In genomic region chr20:54284928-54285704, GRCh38 we compare ENCODE assay signal across 13 cellular contexts.
DNase-seq lines count a peak whose midpoint lies in the region; ATAC-seq, FAIRE-seq and TF ChIP-seq lines count a peak whose summit lies in the region.
"Had no signal": no experiment of that assay in that cellular context is flagged by ENCODE, and none has a peak within 500 bp of the region (broad histone marks: within the 10 kb centered on the region; RNA-seq: fewer than 3 reads in every experiment).

No MANE protein-coding gene starts in this region.

- no peak overlapping the region for H3K27ac ChIP-seq in RWPE2 (ENCODE audit: poor library complexity, severe bottlenecking)
- H3K27ac ChIP-seq in tibial artery: no peak overlapping the region
- H3K27ac ChIP-seq: right lobe of liver had no signal

- no peak for FAIRE-seq in GM12891 (lab: Jason Lieb, UNC)
- FAIRE-seq: colon, kidney had no signal

- H3K27me3 ChIP-seq in RWPE2 (ENCODE audit: insufficient read depth, poor library complexity, severe bottlenecking) (no peaks in the 10 kb centered on the region), tibial artery (no peaks in the 10 kb centered on the region)
- H3K27me3 ChIP-seq: right lobe of liver had no signal

- H3K36me3 ChIP-seq in RWPE2 (ENCODE audit: low read depth) (no peaks in the 10 kb centered on the region), tibial artery (no peaks in the 10 kb centered on the region)
- H3K36me3 ChIP-seq: right lobe of liver had no signal

- DNase-seq in A172 (ENCODE audit: low spot score) (peak; percentile 13), GM12891 (ENCODE audit: insufficient read length, low spot score) (no peak), RWPE2 (ENCODE audit: low spot score) (no peak), fibroblast of pulmonary artery (ENCODE audit: low read depth) (peak; percentile 22), GM19240 (ENCODE audit: insufficient read length, low spot score) (no peak), tibial artery (no peak), SK-N-DZ (ENCODE audit: low spot score) (no peak), mucosa of gallbladder (ENCODE audit: low spot score) (no peak)
- DNase-seq: kidney, NCI-H1694, NCI-H774, right lobe of liver had no signal

- no peak for TF ChIP-seq POLR2A in GM12891 (IDR thresholded peaks at IDR 0.05; ENCODE audit: low read depth, low read length)

- H3K9me3 ChIP-seq in RWPE2 (ENCODE audit: severe bottlenecking) (no peaks in the 10 kb centered on the region), tibial artery (no peaks in the 10 kb centered on the region)
- H3K9me3 ChIP-seq: right lobe of liver had no signal

- intact Hi-C loops in tibial artery (cut with DNase I; ENCODE audit: low total_unique reads): no loop called here

- H3K4me1 ChIP-seq in RWPE2 (ENCODE audit: insufficient read depth, poor library complexity, severe bottlenecking) (peaks cover 9% of the 10 kb centered on the region), tibial artery (no peaks in the 10 kb centered on the region)
- H3K4me1 ChIP-seq: right lobe of liver had no signal

- peak; percentile 53 for ATAC-seq in RWPE2 (ENCODE audit: low read depth)
- ATAC-seq: right lobe of liver had no signal

- H3K4me3 ChIP-seq in RWPE2 (ENCODE audit: severe bottlenecking) (no peak overlapping the region), fibroblast of pulmonary artery (replicated peaks; ENCODE audit: low read depth, low read length) (no peak overlapping the region), tibial artery (no peak overlapping the region)
- H3K4me3 ChIP-seq: right lobe of liver had no signal

- no peak for TF ChIP-seq CTCF in RWPE2 (IDR thresholded peaks at IDR 0.05; ENCODE audit: poor library complexity, severe bottlenecking)
- TF ChIP-seq CTCF in fibroblast of pulmonary artery (IDR thresholded peaks at IDR 0.05; ENCODE audit: low read length, missing control alignments): no peak
- TF ChIP-seq CTCF in tibial artery (IDR thresholded peaks at IDR 0.05): no peak

TF ChIP-seq in GM12891, 5 proteins besides CTCF, POLR2A, EP300 and RAD21:
- no peak for TF ChIP-seq POU2F2 (IDR thresholded peaks at IDR 0.05; ENCODE audit: low read depth, low read length)
- no peak for TF ChIP-seq TAF1 (IDR thresholded peaks at IDR 0.05; ENCODE audit: low read depth, low read length)
- no peak for TF ChIP-seq POLR2AphosphoS5 (IDR thresholded peaks at IDR 0.05; ENCODE audit: low read depth, low read length)
- no peak for TF ChIP-seq PAX5 (IDR thresholded peaks at IDR 0.05; ENCODE audit: insufficient read depth, low read length, severe bottlenecking)
- peak; percentile 63 for TF ChIP-seq SPI1 (IDR thresholded peaks at IDR 0.05; ENCODE audit: low read depth, low read length)

Comparison
In these comparisons a context has a peak if more than half of its experiments do, and no peak if none do; other contexts are left out.
1. DNase-seq: peak in A172 (single experiment) and fibroblast of pulmonary artery (single experiment); none in GM12891 (single experiment), RWPE2 (single experiment), GM19240 (single experiment), tibial artery (0 of 2), SK-N-DZ (single experiment) and mucosa of gallbladder (single experiment).